Comparison of ENCODE assay signal across 1 cellular context in the genomic region with DNA sequence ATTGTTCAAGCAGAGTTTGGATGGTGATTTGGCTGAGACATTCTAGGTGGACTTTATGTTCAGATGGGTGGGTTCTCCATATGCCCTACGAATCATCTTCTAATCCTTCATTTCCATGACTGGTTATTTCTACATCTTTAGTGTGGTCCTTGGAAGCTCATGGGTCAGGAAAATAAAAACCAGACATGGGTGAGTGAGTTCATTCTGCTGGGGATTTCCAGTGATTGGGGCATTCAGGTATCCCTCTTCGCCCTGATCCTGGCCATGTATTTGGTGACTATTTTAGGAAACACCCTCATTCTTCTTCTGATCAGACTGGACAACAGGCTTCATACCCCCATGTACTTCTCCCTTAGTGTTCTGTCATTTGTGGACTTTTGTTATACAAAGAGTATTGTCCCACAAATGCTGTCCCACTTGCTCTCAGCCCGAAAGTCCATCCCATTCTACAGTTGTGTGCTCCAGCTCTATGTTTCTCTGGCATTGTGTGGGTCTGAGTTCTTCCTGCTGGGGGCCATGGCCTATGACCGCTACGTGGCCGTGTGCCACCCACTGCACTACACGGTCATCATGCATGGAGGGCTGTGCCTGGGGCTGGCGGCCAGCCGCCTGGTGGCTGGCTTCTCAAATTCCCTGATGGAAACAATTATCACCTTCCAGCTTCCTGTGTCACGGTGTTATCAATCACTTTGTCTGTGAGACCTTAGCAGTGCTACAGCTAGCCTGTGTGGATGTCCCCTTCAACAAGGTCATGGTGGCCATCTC.
TF ChIP-seq lines count a peak whose summit lies in the region.

No MANE protein-coding gene starts in this region.

TF ChIP-seq in A549, 52 proteins besides CTCF, POLR2A, EP300 and RAD21 (continued from another document):
- TF ChIP-seq, protein P1, sequence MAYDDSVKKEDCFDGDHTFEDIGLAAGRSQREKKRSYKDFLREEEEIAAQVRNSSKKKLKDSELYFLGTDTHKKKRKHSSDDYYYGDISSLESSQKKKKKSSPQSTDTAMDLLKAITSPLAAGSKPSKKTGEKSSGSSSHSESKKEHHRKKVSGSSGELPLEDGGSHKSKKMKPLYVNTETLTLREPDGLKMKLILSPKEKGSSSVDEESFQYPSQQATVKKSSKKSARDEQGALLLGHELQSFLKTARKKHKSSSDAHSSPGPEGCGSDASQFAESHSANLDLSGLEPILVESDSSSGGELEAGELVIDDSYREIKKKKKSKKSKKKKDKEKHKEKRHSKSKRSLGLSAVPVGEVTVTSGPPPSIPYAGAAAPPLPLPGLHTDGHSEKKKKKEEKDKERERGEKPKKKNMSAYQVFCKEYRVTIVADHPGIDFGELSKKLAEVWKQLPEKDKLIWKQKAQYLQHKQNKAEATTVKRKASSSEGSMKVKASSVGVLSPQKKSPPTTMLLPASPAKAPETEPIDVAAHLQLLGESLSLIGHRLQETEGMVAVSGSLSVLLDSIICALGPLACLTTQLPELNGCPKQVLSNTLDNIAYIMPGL (CRISPR knock-in tag; IDR thresholded peaks at IDR 0.05; ENCODE audit: borderline replicate concordance): no peak
- TF ChIP-seq ZSCAN20 (CRISPR knock-in tag; IDR thresholded peaks at IDR 0.05): no peak
- TF ChIP-seq EHMT2 (IDR thresholded peaks at IDR 0.05; ENCODE audit: low read depth): no peak
- no peak for TF ChIP-seq CHD2 (IDR thresholded peaks at IDR 0.05; ENCODE audit: low read length, partially characterized antibody)
- no peak for TF ChIP-seq FOSB (CRISPR knock-in tag; IDR thresholded peaks at IDR 0.05)
